ENCODE assay signal across 1 cellular context in the genomic region with DNA sequence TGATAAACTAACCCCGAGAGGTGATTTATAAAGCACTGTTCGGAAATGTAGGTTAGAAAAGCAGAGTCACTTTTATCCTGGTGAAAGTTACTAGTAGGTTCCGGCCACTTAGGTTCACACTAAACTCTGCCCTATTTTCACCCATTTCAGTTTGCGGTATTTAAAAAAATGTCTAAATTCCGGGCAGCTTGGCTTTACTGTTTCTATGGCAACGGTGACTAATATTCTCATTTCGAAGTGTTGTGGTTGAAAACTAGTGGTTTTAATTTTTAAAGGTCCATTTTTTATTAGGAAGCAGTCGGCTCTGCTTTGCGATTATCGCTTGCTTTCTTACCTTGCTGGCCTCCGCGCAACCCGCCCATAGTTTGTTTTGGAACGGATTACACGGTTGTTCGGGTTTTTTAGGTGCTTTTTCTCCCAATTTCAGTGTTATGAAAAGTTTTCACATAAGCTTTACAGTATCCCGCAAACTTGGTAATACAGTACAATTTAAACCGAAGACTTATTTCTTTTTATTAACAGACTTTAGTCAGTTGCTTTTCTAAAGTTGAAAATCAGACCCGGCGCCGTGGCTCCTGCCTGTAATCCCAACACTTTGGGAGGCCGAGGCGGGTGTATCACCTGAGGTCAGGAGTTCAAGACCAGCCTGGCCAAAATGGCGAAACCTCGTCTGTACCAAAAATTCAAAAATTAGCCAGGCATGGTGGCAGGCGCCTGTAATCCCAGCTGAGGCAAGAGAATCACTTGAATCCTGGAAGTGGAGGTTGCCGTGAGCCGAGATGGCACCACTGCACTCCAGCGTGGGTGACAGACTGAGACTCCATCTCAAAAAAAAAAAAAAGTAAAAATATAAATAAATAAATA.
TF ChIP-seq lines count a peak whose summit lies in the region.

No MANE protein-coding gene starts in this region.

TF ChIP-seq in SK-N-SH, 30 proteins besides CTCF, POLR2A, EP300 and RAD21 (continued from another document):
- no peak for TF ChIP-seq MEF2A (IDR thresholded peaks at IDR 0.05; ENCODE audit: borderline replicate concordance, low read depth)
- no peak for TF ChIP-seq CHD2 (IDR thresholded peaks at IDR 0.05; ENCODE audit: low read length, partially characterized antibody)
- 0 out of 2 replicates have a peak, but pooled peaks have one; percentile 8 for TF ChIP-seq POLR2AphosphoS5 (IDR thresholded peaks at IDR 0.05; ENCODE audit: low read depth, low read length)
- peak; percentile 55; the same call in 1 of the 2 replicates for TF ChIP-seq FOSL2 (IDR thresholded peaks at IDR 0.05; ENCODE audit: borderline replicate concordance, low read depth)
- 0 out of 2 replicates have a peak, but pooled peaks have one; percentile 20 for TF ChIP-seq TAF1 (IDR thresholded peaks at IDR 0.05; ENCODE audit: borderline replicate concordance, low read depth, low read length)
TF ChIP-seq in SK-N-SH: peak in this region for 4.
